In genomic region chr17:65552214-65552613, GRCh38 we compare ENCODE assay signal across 26 cellular contexts. TPM values are rescaled to one million over a fixed set of nuclear protein-coding genes. Genes with fewer than 3 reads are reported as not detected.
DNase-seq lines count a peak whose midpoint lies in the region; ATAC-seq and TF ChIP-seq lines count a peak whose summit lies in the region.
"Had no signal": no experiment of that assay in that cellular context is flagged by ENCODE, and none has a peak within 500 bp of the region (broad histone marks: within the 10 kb centered on the region; RNA-seq: fewer than 3 reads in every experiment).

No MANE protein-coding gene starts in this region.

- no peak overlapping the region for H2AFZ ChIP-seq in neuronal stem cell (ENCODE audit: low read length)

- no peak overlapping the region for H3K23ac ChIP-seq in neuronal stem cell (ENCODE audit: low read depth, low read length, poor library complexity)

- DNase-seq in CD4-positive, alpha-beta memory T cell: no peak
- DNase-seq in left colon: peak; percentile 45 to 66
- DNase-seq in neuronal stem cell (ENCODE audit: low spot score): no peak
- no peak for DNase-seq in omental fat pad (ENCODE audit: low spot score)
- DNase-seq in SKM-1 treated with dmso at 0.1 percent for 144 hours (lab: John Stamatoyannopoulos, UW; ENCODE audit: unreplicated experiment): no peak
- DNase-seq in medulla oblongata (ENCODE audit: extremely low spot score): no peak
- DNase-seq: activated CD4-positive, alpha-beta T cell treated with anti-CD3 and anti-CD28 coated beads, Interleukin-2, amount 10 ng/mL, durations not matched to agents 7 days and 5 days; activated naive CD4-positive, alpha-beta T cell treated with anti-CD3 and anti-CD28 coated beads for 36 hours; activated T-cell treated with anti-CD3 and anti-CD28 coated beads, Interleukin-2, amount 50 U/mL, for 48 hours; amniotic stem cell; DMS153; NCI-H1048; NCI-H1694 treated with DMSO at 0.1 percent for 48 hours; NCI-H524 treated with DMSO at 0.1 percent for 48 hours; SHP77 treated with DMSO at 0.1 percent for 48 hours; stimulated activated naive CD8-positive, alpha-beta T cell treated with anti-CD3 and anti-CD28 coated beads, Interleukin-15, amount 100 ng/mL, for 72 hours; T1000; tibial artery had no signal

- H3K18ac ChIP-seq in neuronal stem cell (ENCODE audit: low read length): no peak overlapping the region

- no peak overlapping the region for H2BK15ac ChIP-seq in neuronal stem cell (ENCODE audit: low read length)

- H3K9ac ChIP-seq in neuronal stem cell (ENCODE audit: low read depth, low read length, poor library complexity): no peak overlapping the region

- no peak overlapping the region for H4K91ac ChIP-seq in neuronal stem cell (ENCODE audit: low read depth, low read length, poor library complexity)

- H3K4me1 Mint-ChIP-seq in CD4-positive, alpha-beta memory T cell: peaks cover 48 to 65% (median 53%) of the 10 kb centered on the region in 4 donors
- H3K4me1 Mint-ChIP-seq in brain: no peaks in the 10 kb centered on the region
- H3K4me1 Mint-ChIP-seq: B cell had no signal

- no peak overlapping the region for H3K4me3 ChIP-seq in CD4-positive, alpha-beta memory T cell (ENCODE audit: low read length in 2 of 2)
- no peak overlapping the region for H3K4me3 ChIP-seq in neuronal stem cell (ENCODE audit: low read length in 2 of 2)
- H3K4me3 ChIP-seq: breast epithelium, coronary artery, prostate gland, tibial artery had no signal

- POLR2A ChIA-PET in CD4-positive, alpha-beta memory T cell (lab: Charles Lee; ENCODE audit: partially characterized antibody): no interaction called here

- TF ChIP-seq CTCF in brain (conservative IDR thresholded peaks at IDR 0.05): no peak
- TF ChIP-seq CTCF in omental fat pad (IDR thresholded peaks at IDR 0.05): no peak

- H2BK5ac ChIP-seq in neuronal stem cell (ENCODE audit: low read length): no peak overlapping the region

- H3K4ac ChIP-seq in neuronal stem cell (ENCODE audit: low read length): no peak overlapping the region

- no peak overlapping the region for H3K27ac ChIP-seq in CD4-positive, alpha-beta memory T cell (ENCODE audit: low read depth, low read length)
- H3K27ac ChIP-seq in neuronal stem cell (replicated peaks; ENCODE audit: low read length): no peak overlapping the region
- H3K27ac ChIP-seq: coronary artery, neutrophil, prostate gland, tibial artery had no signal

- no peak overlapping the region for H2BK120ac ChIP-seq in neuronal stem cell (ENCODE audit: low read depth, low read length)

- no CpG with 5 or more reads among the region's 4 CpGs for WGBS in neuronal stem cell (ENCODE audit: extremely low coverage in 2 of 2, insufficient read length in 2 of 2, insufficient replicate concordance in 1 of 2), 2 donors

- H3K27me3 ChIP-seq in CD4-positive, alpha-beta memory T cell (ENCODE audit: insufficient read depth, low read length): no peaks in the 10 kb centered on the region
- peaks cover 0 to 7% (median 0%) of the 10 kb centered on the region in 3 experiments for H3K27me3 ChIP-seq in neuronal stem cell (ENCODE audit: control insufficient read depth in 3 of 3, insufficient read depth in 3 of 3, low read depth in 1 of 3, low read length in 3 of 3)
- H3K27me3 ChIP-seq: breast epithelium, tibial artery had no signal

- peak overlapping the region in 4 of 7 donors; percentile 24 to 78 (median 40) for H3K27ac Mint-ChIP-seq in CD4-positive, alpha-beta memory T cell
- peak overlapping the region in 4 of 5 experiments; percentile 53 to 93 (median 78) for H3K27ac Mint-ChIP-seq in brain
- H3K27ac Mint-ChIP-seq: activated CD4-positive, alpha-beta T cell treated with anti-CD3 and anti-CD28 coated beads, Interleukin-2, amount 10 ng/mL, durations not matched to agents 7 days and 5 days; activated naive CD4-positive, alpha-beta T cell treated with anti-CD3 and anti-CD28 coated beads for 36 hours; B cell; stimulated activated naive CD8-positive, alpha-beta T cell treated with anti-CD3 and anti-CD28 coated beads, Interleukin-15, amount 100 ng/mL, for 72 hours had no signal

- H2BK12ac ChIP-seq in neuronal stem cell (ENCODE audit: low read length): peak overlapping the region; percentile 25

- intact Hi-C loops in CD4-positive, alpha-beta memory T cell (cut with micrococcal nuclease): no loop called here
- intact Hi-C loops in left colon (cut with DNase I, micrococcal nuclease): loop anchor here in 1 of 2 donors (10.0 kb wide), 1 partner anchor 257 kb away; no protein-coding TSS in a partner anchor

- ATAC-seq in left colon (peak; percentile 54), omental fat pad (ENCODE audit: low FRiP score) (no peak), HG02642 (IDR thresholded peaks at IDR 0.05; ENCODE audit: poor library complexity, unreplicated experiment) (no peak)
- ATAC-seq: Panc1; stimulated activated naive CD8-positive, alpha-beta T cell treated with anti-CD3 and anti-CD28 coated beads, Interleukin-15, amount 100 ng/mL, for 72 hours had no signal

- no peak overlapping the region for H3K14ac ChIP-seq in neuronal stem cell (ENCODE audit: low read length)

- H3K36me3 ChIP-seq in CD4-positive, alpha-beta memory T cell (ENCODE audit: insufficient read depth, low read length): peaks cover 21% of the 10 kb centered on the region
- H3K36me3 ChIP-seq in neuronal stem cell (replicated peaks in 1 of 2; ENCODE audit: control insufficient read depth in 2 of 2, insufficient read depth in 2 of 2, low read length in 2 of 2): peaks cover 3 to 59% of the 10 kb centered on the region in 2 donors
- H3K36me3 ChIP-seq: breast epithelium, neutrophil had no signal

- H3K4me1 ChIP-seq in CD4-positive, alpha-beta memory T cell (ENCODE audit: insufficient read depth, low read length): peaks cover 46% of the 10 kb centered on the region
- peaks cover 30 to 50% of the 10 kb centered on the region in 2 donors for H3K4me1 ChIP-seq in neuronal stem cell (ENCODE audit: control insufficient read depth in 2 of 2, insufficient read depth in 1 of 2, low read depth in 1 of 2, low read length in 2 of 2)

- peaks cover 10% of the 10 kb centered on the region for H3K79me1 ChIP-seq in neuronal stem cell (ENCODE audit: low read depth, low read length)

- H3K9me3 ChIP-seq in CD4-positive, alpha-beta memory T cell (ENCODE audit: control insufficient read depth in 1 of 2, low read length in 2 of 2): no peaks in the 10 kb centered on the region
- H3K9me3 ChIP-seq in neuronal stem cell (replicated peaks in 1 of 2; ENCODE audit: control insufficient read depth in 2 of 2, insufficient read depth in 1 of 2, low read depth in 1 of 2, low read length in 2 of 2): no peaks in the 10 kb centered on the region
- H3K9me3 ChIP-seq: breast epithelium, neutrophil, prostate gland, tibial artery had no signal

- H3K9me3 Mint-ChIP-seq in CD4-positive, alpha-beta memory T cell: no peaks in the 10 kb centered on the region
- H3K9me3 Mint-ChIP-seq in brain: peaks cover 0 to 3% (median 0%) of the 10 kb centered on the region in 5 experiments
- H3K9me3 Mint-ChIP-seq: activated CD4-positive, alpha-beta T cell treated with anti-CD3 and anti-CD28 coated beads, Interleukin-2, amount 10 ng/mL, durations not matched to agents 7 days and 5 days; activated naive CD4-positive, alpha-beta T cell treated with anti-CD3 and anti-CD28 coated beads for 36 hours; stimulated activated naive CD8-positive, alpha-beta T cell treated with anti-CD3 and anti-CD28 coated beads, Interleukin-15, amount 100 ng/mL, for 72 hours had no signal

- H3K27me3 Mint-ChIP-seq in CD4-positive, alpha-beta memory T cell: no peaks in the 10 kb centered on the region
- H3K27me3 Mint-ChIP-seq in brain: no peaks in the 10 kb centered on the region
- H3K27me3 Mint-ChIP-seq: stimulated activated naive CD8-positive, alpha-beta T cell treated with anti-CD3 and anti-CD28 coated beads, Interleukin-15, amount 100 ng/mL, for 72 hours had no signal

- peak overlapping the region in 3 of 8 donors; percentile 26 to 61 (median 57) for H3K4me3 Mint-ChIP-seq in CD4-positive, alpha-beta memory T cell
- peak overlapping the region in 4 of 5 experiments; percentile 7 to 58 (median 39) for H3K4me3 Mint-ChIP-seq in brain
- H3K4me3 Mint-ChIP-seq: activated CD4-positive, alpha-beta T cell treated with anti-CD3 and anti-CD28 coated beads, Interleukin-2, amount 10 ng/mL, durations not matched to agents 7 days and 5 days; activated naive CD4-positive, alpha-beta T cell treated with anti-CD3 and anti-CD28 coated beads for 36 hours; B cell; stimulated activated naive CD8-positive, alpha-beta T cell treated with anti-CD3 and anti-CD28 coated beads, Interleukin-15, amount 100 ng/mL, for 72 hours had no signal

- H3K36me3 Mint-ChIP-seq in CD4-positive, alpha-beta memory T cell: peaks cover 39 to 46% of the 10 kb centered on the region in 2 donors
- H3K36me3 Mint-ChIP-seq in brain: peaks cover 64% of the 10 kb centered on the region

- H3K4me2 ChIP-seq in neuronal stem cell (ENCODE audit: insufficient read depth, low read length, poor library complexity, severe bottlenecking): no peak overlapping the region

- H4K8ac ChIP-seq in neuronal stem cell (ENCODE audit: low read depth, low read length): no peak overlapping the region

- no peak overlapping the region for H2AK5ac ChIP-seq in neuronal stem cell (ENCODE audit: low read depth, low read length)

- CTCF ChIA-PET in CD4-positive, alpha-beta memory T cell (lab: Charles Lee; ENCODE audit: partially characterized antibody): no interaction called here

RNA-seq across cellular contexts. Expression of gene AXIN2, which starts 9.2 kb away (rescaled TPM):
- total RNA-seq in CD4-positive, alpha-beta memory T cell: 10 to 100 TPM; 30.1 to 30.3 TPM
- polyA plus RNA-seq in CD4-positive, alpha-beta memory T cell: 10 to 100 TPM in 1 of 2 donors, 1 to 10 TPM in 1; 3.4 to 11.8 TPM
- 5.6 TPM for polyA plus RNA-seq in brain (ENCODE audit: insufficient read depth, low read depth, low replicate concordance)
- total RNA-seq in left colon (10 to 100 TPM; 27.0 to 46.5 TPM), omental fat pad (10 to 100 TPM in 3 of 4 donors, 1 to 10 TPM in 1; 8.3 to 20.2 (median 11.2) TPM)
- polyA plus RNA-seq in neuronal stem cell (2013, experiment 1 of 2): 7.2 TPM
- 7.1 TPM for polyA plus RNA-seq in neuronal stem cell (2013, experiment 2 of 2)

Comparison
In these comparisons a context has a peak if more than half of its experiments do, and no peak if none do; other contexts are left out.
1. DNase-seq: peak in left colon (2 of 2); none in CD4-positive, alpha-beta memory T cell (0 of 5), neuronal stem cell (single experiment), omental fat pad (single experiment), SKM-1 treated with dmso at 0.1 percent for 144 hours (single experiment) and medulla oblongata (single experiment).